ENCODE assay signal across 16 cellular contexts in the genomic region with DNA sequence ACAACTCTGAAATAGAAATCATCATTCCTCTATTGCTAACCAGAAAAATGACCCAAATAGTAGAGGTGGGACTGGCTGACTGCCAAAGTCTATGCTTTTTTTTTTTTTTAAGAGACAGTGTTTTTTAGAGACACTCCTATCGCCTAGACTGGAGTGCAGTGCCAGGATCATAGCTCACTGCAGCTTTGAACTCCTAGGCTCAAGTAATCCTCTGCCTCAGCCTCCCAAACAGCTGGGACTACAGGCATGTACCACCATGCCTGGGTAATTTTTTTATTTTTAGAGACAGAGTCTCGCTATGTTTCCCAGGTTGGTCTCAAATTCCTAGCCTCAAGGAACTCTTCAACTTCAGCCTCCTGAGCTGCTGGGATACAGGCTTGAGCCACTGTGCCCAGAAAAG.
"Had no signal": no experiment of that assay in that cellular context is flagged by ENCODE, and none has a peak within 500 bp of the region (broad histone marks: within the 10 kb centered on the region; RNA-seq: fewer than 3 reads in every experiment).

No MANE protein-coding gene starts in this region.

- ATAC-seq: foreskin keratinocyte; naive thymus-derived CD8-positive, alpha-beta T cell; stimulated activated effector memory CD8-positive, alpha-beta T cell treated with anti-CD3 and anti-CD28 coated beads, Interleukin-12 subunit alpha, Interleukin-12 subunit beta, amount 100 ng/mL, for 72 hours; stimulated activated naive CD8-positive, alpha-beta T cell treated with anti-CD3 and anti-CD28 coated beads, Interleukin-15, Interleukin-2, amounts not matched to agents 100 U/mL and 50 U/mL, for 24 hours had no signal

- H3K4me1 Mint-ChIP-seq: naive thymus-derived CD8-positive, alpha-beta T cell; stimulated activated effector memory CD8-positive, alpha-beta T cell treated with anti-CD3 and anti-CD28 coated beads, Interleukin-12 subunit alpha, Interleukin-12 subunit beta, amount 100 ng/mL, for 72 hours had no signal

- H3K27ac Mint-ChIP-seq: dendritic cell treated with granulocyte-macrophage colony-stimulating factor and Interleukin-4, amounts not matched to agents 40 ng/mL and 50 ng/mL, for 4 days; naive thymus-derived CD8-positive, alpha-beta T cell; stimulated activated effector memory CD8-positive, alpha-beta T cell treated with anti-CD3 and anti-CD28 coated beads, Interleukin-12 subunit alpha, Interleukin-12 subunit beta, amount 100 ng/mL, for 72 hours had no signal

- H3K4me3 Mint-ChIP-seq: dendritic cell treated with granulocyte-macrophage colony-stimulating factor and Interleukin-4, amounts not matched to agents 40 ng/mL and 50 ng/mL, for 4 days; naive thymus-derived CD8-positive, alpha-beta T cell; stimulated activated effector memory CD8-positive, alpha-beta T cell treated with anti-CD3 and anti-CD28 coated beads, Interleukin-12 subunit alpha, Interleukin-12 subunit beta, amount 100 ng/mL, for 72 hours had no signal

- H3K27me3 Mint-ChIP-seq: dendritic cell treated with granulocyte-macrophage colony-stimulating factor and Interleukin-4, amounts not matched to agents 40 ng/mL and 50 ng/mL, for 4 days; naive thymus-derived CD8-positive, alpha-beta T cell had no signal

- H3K9me3 Mint-ChIP-seq: dendritic cell treated with granulocyte-macrophage colony-stimulating factor and Interleukin-4, amounts not matched to agents 40 ng/mL and 50 ng/mL, for 4 days; naive thymus-derived CD8-positive, alpha-beta T cell; stimulated activated effector memory CD8-positive, alpha-beta T cell treated with anti-CD3 and anti-CD28 coated beads, Interleukin-12 subunit alpha, Interleukin-12 subunit beta, amount 100 ng/mL, for 72 hours had no signal

- DNase-seq: erythroblast; foreskin keratinocyte; head of caudate nucleus; mesendoderm; naive thymus-derived CD8-positive, alpha-beta T cell; nucleus accumbens; ovary; sigmoid colon; stimulated activated CD4-positive, alpha-beta T cell treated with anti-CD3 and anti-CD28 coated beads, Interleukin-4, amount 100 ng/mL, for 1 hour; stimulated activated CD8-positive, alpha-beta memory T cell treated with anti-CD3 and anti-CD28 coated beads, Interleukin-4, amount 100 ng/mL, for 48 hours; stimulated activated naive CD8-positive, alpha-beta T cell treated with anti-CD3 and anti-CD28 coated beads, Interleukin-15, Interleukin-2, amounts not matched to agents 100 U/mL and 50 U/mL, for 24 hours; tibial artery; upper lobe of left lung; uterus had no signal
